ENCODE assay signal across 1 cellular context in genomic region chr22:41621911-41622179, GRCh38.
TF ChIP-seq lines count a peak whose summit lies in the region.

No MANE protein-coding gene starts in this region.

TF ChIP-seq in HepG2, 621 proteins besides CTCF, POLR2A, EP300 and RAD21:
- 0 out of 2 replicates have a peak, but pooled peaks have one; percentile 15 for TF ChIP-seq ZNF615 (CRISPR knock-in tag; IDR thresholded peaks at IDR 0.05; ENCODE audit: borderline replicate concordance)
- TF ChIP-seq IKZF5 (CRISPR knock-in tag; IDR thresholded peaks at IDR 0.05) = 0 out of 2 replicates have a peak, but pooled peaks have one; percentile 4
- TF ChIP-seq ZNF878 (CRISPR knock-in tag; IDR thresholded peaks at IDR 0.05) = 0 out of 2 replicates have a peak, but pooled peaks have one; percentile 24
- no peak for TF ChIP-seq ZNF496 (CRISPR knock-in tag; IDR thresholded peaks at IDR 0.05; ENCODE audit: insufficient replicate concordance)
- no peak for TF ChIP-seq TCF12 (IDR thresholded peaks at IDR 0.05)
- TF ChIP-seq TCF12 (CRISPR knock-in tag; IDR thresholded peaks at IDR 0.05) = no peak
- TF ChIP-seq KDM5A (IDR thresholded peaks at IDR 0.05; ENCODE audit: borderline replicate concordance, low read length) = peak; percentile 17
- no peak for TF ChIP-seq ZNF280B (CRISPR knock-in tag; IDR thresholded peaks at IDR 0.05; ENCODE audit: borderline replicate concordance)
TF ChIP-seq in HepG2: peak in this region for 4.
